In genomic region chr2:23420091-23420839, GRCh38 we compare ENCODE assay signal across 30 cellular contexts. TPM values are rescaled to one million over a fixed set of nuclear protein-coding genes. Genes with fewer than 3 reads are reported as not detected.
DNase-seq lines count a peak whose midpoint lies in the region; ATAC-seq and TF ChIP-seq lines count a peak whose summit lies in the region.
"Had no signal": no experiment of that assay in that cellular context is flagged by ENCODE, and none has a peak within 500 bp of the region (broad histone marks: within the 10 kb centered on the region; RNA-seq: fewer than 3 reads in every experiment).

No MANE protein-coding gene starts in this region.

- H3K4me2 ChIP-seq in GM23248 (ENCODE audit: unreplicated experiment) (peak overlapping the region; percentile 78), skeletal muscle satellite cell (ENCODE audit: low read length) (no peak overlapping the region)
- H3K4me2 ChIP-seq: BLaER1 had no signal

- no peak for DNase-seq in GM23248
- peak; percentile 58 for DNase-seq in coronary artery (ENCODE audit: low spot score)
- peak in 1 of 2 experiments; percentile 29 for DNase-seq in mesothelial cell of epicardium (ENCODE audit: low spot score in 2 of 2, unreplicated experiment in 2 of 2)
- DNase-seq in natural killer cell: no peak
- no peak for DNase-seq in COLO668 (lab: John Stamatoyannopoulos, UW; ENCODE audit: unreplicated experiment)
- no peak for DNase-seq in immature natural killer cell
- DNase-seq: ACHN; activated CD4-positive, alpha-beta T cell treated with anti-CD3 and anti-CD28 coated beads, Interleukin-2, amount 50 U/mL, for 4 hours; anterior cingulate cortex; COR-L47; cortex of kidney; gastrocnemius medialis; hippocampal formation; KBM-7; left ventricle myocardium inferior; naive B cell; NCI-H2029 treated with DMSO at 0.1 percent for 48 hours; NCI-H526 treated with DMSO at 0.1 percent for 48 hours; right cardiac atrium; SHP77 treated with DMSO at 0.1 percent for 48 hours; stimulated activated naive CD4-positive, alpha-beta T cell treated with Interleukin-2 at 50 U/mL for 16 hours had no signal

- peak overlapping the region; percentile 17 for H3K27ac Mint-ChIP-seq in mesothelial cell of epicardium
- H3K27ac Mint-ChIP-seq in natural killer cell: no peak overlapping the region
- H3K27ac Mint-ChIP-seq in immature natural killer cell: no peak overlapping the region
- H3K27ac Mint-ChIP-seq: activated naive CD4-positive, alpha-beta T cell treated with anti-CD3 and anti-CD28 coated beads, Interleukin-2, amount 50 U/mL, for 24 hours; activated T-helper 2 cell treated with anti-CD3 and anti-CD28 coated beads, Interferon-gamma antibody, Interleukin-2, Interleukin-4, amounts not matched to agents 10 μg/mL and 5 μg/mL and 100 μg/mL, durations not matched to agents 14 hours and 24 hours and 36 hours; endodermal cell; naive B cell had no signal

- 94 to 95% methylated on average over 26 of the region's 26 CpGs for WGBS in GM23248 (ENCODE audit: low coverage in 1 of 2, low lambda C conversion rate in 2 of 2, missing lambda C conversion rate in 2 of 2), 2 experiments

- no peaks in the 10 kb centered on the region for H3K36me3 ChIP-seq in GM23248 (ENCODE audit: low read depth)
- no peaks in the 10 kb centered on the region for H3K36me3 ChIP-seq in skeletal muscle satellite cell (ENCODE audit: insufficient read depth, low read length)
- H3K36me3 ChIP-seq: BLaER1, gastrocnemius medialis, left ventricle myocardium inferior, ovary, Peyer's patch had no signal

- H3K4me1 ChIP-seq in GM23248 (ENCODE audit: insufficient read depth) (peaks cover 30% of the 10 kb centered on the region), skeletal muscle satellite cell (ENCODE audit: control insufficient read depth, insufficient read depth, low read length) (peaks cover 26% of the 10 kb centered on the region)
- H3K4me1 ChIP-seq: BLaER1 had no signal

- no peak overlapping the region for H2AFZ ChIP-seq in GM23248

- H3K79me2 ChIP-seq in GM23248 (ENCODE audit: insufficient read depth): peaks cover 58% of the 10 kb centered on the region

- intact Hi-C loops in natural killer cell (cut with micrococcal nuclease): no loop called here

- H3K4me3 Mint-ChIP-seq in mesothelial cell of epicardium (no peak overlapping the region), natural killer cell (no peak overlapping the region), immature natural killer cell (no peak overlapping the region)
- H3K4me3 Mint-ChIP-seq: activated naive CD4-positive, alpha-beta T cell treated with anti-CD3 and anti-CD28 coated beads, Interleukin-2, amount 50 U/mL, for 24 hours; endodermal cell; naive B cell had no signal

- H3K27me3 Mint-ChIP-seq in mesothelial cell of epicardium (ENCODE audit: low read depth): no peaks in the 10 kb centered on the region
- peaks cover 8 to 10% of the 10 kb centered on the region in 2 donors for H3K27me3 Mint-ChIP-seq in natural killer cell (ENCODE audit: low read depth in 2 of 2)
- H3K27me3 Mint-ChIP-seq in immature natural killer cell (ENCODE audit: low read depth in 3 of 3): peaks cover 0 to 2% (median 2%) of the 10 kb centered on the region in 3 donors
- H3K27me3 Mint-ChIP-seq: activated naive CD4-positive, alpha-beta T cell treated with anti-CD3 and anti-CD28 coated beads, Interleukin-2, amount 50 U/mL, for 24 hours had no signal

- H3K4me3 ChIP-seq in GM23248: no peak overlapping the region
- no peak overlapping the region for H3K4me3 ChIP-seq in coronary artery
- no peak overlapping the region for H3K4me3 ChIP-seq in skeletal muscle satellite cell (ENCODE audit: low read length)
- H3K4me3 ChIP-seq: BLaER1, gastrocnemius medialis, left ventricle myocardium inferior, ovary, Peyer's patch had no signal

- in situ Hi-C loops in GM23248 (cut with MboI): no loop called here

- H3K9ac ChIP-seq in GM23248 (peak overlapping the region; percentile 73), skeletal muscle satellite cell (ENCODE audit: low read depth, low read length) (peak overlapping the region; percentile 45)
- H3K9ac ChIP-seq: BLaER1 had no signal

- H3K9me3 ChIP-seq in GM23248 (ENCODE audit: low read depth): no peaks in the 10 kb centered on the region
- H3K9me3 ChIP-seq in skeletal muscle satellite cell (replicated peaks; ENCODE audit: low read length): no peaks in the 10 kb centered on the region
- H3K9me3 ChIP-seq: BLaER1, gastrocnemius medialis, left ventricle myocardium inferior, ovary, Peyer's patch had no signal

- H3K36me3 Mint-ChIP-seq in mesothelial cell of epicardium: no peaks in the 10 kb centered on the region
- H3K36me3 Mint-ChIP-seq in natural killer cell: no peaks in the 10 kb centered on the region
- no peaks in the 10 kb centered on the region for H3K36me3 Mint-ChIP-seq in immature natural killer cell
- H3K36me3 Mint-ChIP-seq: activated naive CD4-positive, alpha-beta T cell treated with anti-CD3 and anti-CD28 coated beads, Interleukin-2, amount 50 U/mL, for 24 hours; naive B cell had no signal

- TF ChIP-seq CTCF in coronary artery (IDR thresholded peaks at IDR 0.05) (no peak), mesothelial cell of epicardium (IDR thresholded peaks at IDR 0.05; ENCODE audit: unreplicated experiment) (no peak), natural killer cell (IDR thresholded peaks at IDR 0.05) (no peak)

- no peaks in the 10 kb centered on the region for H3K9me3 Mint-ChIP-seq in mesothelial cell of epicardium
- no peaks in the 10 kb centered on the region for H3K9me3 Mint-ChIP-seq in natural killer cell
- no peaks in the 10 kb centered on the region for H3K9me3 Mint-ChIP-seq in immature natural killer cell
- H3K9me3 Mint-ChIP-seq: activated naive CD4-positive, alpha-beta T cell treated with anti-CD3 and anti-CD28 coated beads, Interleukin-2, amount 50 U/mL, for 24 hours; activated T-helper 2 cell treated with anti-CD3 and anti-CD28 coated beads, Interferon-gamma antibody, Interleukin-2, Interleukin-4, amounts not matched to agents 10 μg/mL and 5 μg/mL and 100 μg/mL, durations not matched to agents 14 hours and 24 hours and 36 hours; endodermal cell had no signal

- peak overlapping the region; percentile 95 for H3K27ac ChIP-seq in GM23248
- no peak overlapping the region for H3K27ac ChIP-seq in coronary artery
- H3K27ac ChIP-seq: BLaER1, left ventricle myocardium inferior, ovary had no signal

- no peaks in the 10 kb centered on the region for H3K27me3 ChIP-seq in GM23248 (replicated peaks; ENCODE audit: insufficient read depth)
- H3K27me3 ChIP-seq in skeletal muscle satellite cell (ENCODE audit: control insufficient read depth, insufficient read depth, low read length): no peaks in the 10 kb centered on the region
- H3K27me3 ChIP-seq: BLaER1, gastrocnemius medialis, ovary, Peyer's patch had no signal

- H3K4me1 Mint-ChIP-seq in mesothelial cell of epicardium (peaks cover 8% of the 10 kb centered on the region), natural killer cell (no peaks in the 10 kb centered on the region), immature natural killer cell (no peaks in the 10 kb centered on the region)
- H3K4me1 Mint-ChIP-seq: activated naive CD4-positive, alpha-beta T cell treated with anti-CD3 and anti-CD28 coated beads, Interleukin-2, amount 50 U/mL, for 24 hours; naive B cell had no signal

- H4K20me1 ChIP-seq in GM23248 (ENCODE audit: insufficient read depth): no peaks in the 10 kb centered on the region
- H4K20me1 ChIP-seq: BLaER1 had no signal

- ATAC-seq in HG02763 (IDR thresholded peaks at IDR 0.05; ENCODE audit: unreplicated experiment) (no peak), natural killer cell (no peak)
- ATAC-seq: esophagus mucosa, right cardiac atrium had no signal

- H3K9me2 ChIP-seq in GM23248 (ENCODE audit: insufficient read depth): no peaks in the 10 kb centered on the region

- H3F3A ChIP-seq in GM23248 (ENCODE audit: insufficient read depth): peaks cover 32% of the 10 kb centered on the region

RNA-seq across cellular contexts. Expression of gene KLHL29, which starts 35.3 kb away (rescaled TPM):
- 4.7 and 6.4 TPM in 2 replicates for total RNA-seq in GM23248 (2014; rRNA removed; shearing (Covaris generic))
- 1.7 and 1.9 TPM in 2 replicates for polyA plus RNA-seq in GM23248 (2016; fragmentation: Nextera tagmentation; extraction: Ambion mirVana)
- 27.4 to 30.2 TPM (median 28.3 TPM) in 3 replicates for total RNA-seq in mesothelial cell of epicardium
- total RNA-seq in skeletal muscle satellite cell (2012; rRNA removed): 7.6 and 12.7 TPM in 2 replicates
- total RNA-seq in natural killer cell: under 1 TPM; 0.24 to 0.43 (median 0.33) TPM
- under 1 TPM in 2 of 3 donors, not detected in 1; 0.02 to 0.41 TPM for polyA plus RNA-seq in immature natural killer cell
